1 cellular context compared by ENCODE assay signal in genomic region chr4:182576609-182577289, GRCh38.
TF ChIP-seq lines count a peak whose summit lies in the region.

No MANE protein-coding gene starts in this region.

TF ChIP-seq in IMR-90, 13 proteins besides CTCF, POLR2A, EP300 and RAD21:
- no peak for TF ChIP-seq USF2 (IDR thresholded peaks at IDR 0.05; ENCODE audit: low read depth, low read length)
- no peak for TF ChIP-seq MAFK (IDR thresholded peaks at IDR 0.05; ENCODE audit: low read depth, low read length)
- no peak for TF ChIP-seq NFE2L2 (IDR thresholded peaks at IDR 0.05; ENCODE audit: low read depth, low read length)
- TF ChIP-seq CEBPB (IDR thresholded peaks at IDR 0.05; ENCODE audit: low read depth, low read length): no peak
- no peak for TF ChIP-seq FOS (IDR thresholded peaks at IDR 0.05; ENCODE audit: low read depth, low read length)
- TF ChIP-seq MXI1 (IDR thresholded peaks at IDR 0.05; ENCODE audit: borderline replicate concordance, low read depth, low read length): no peak
- no peak for TF ChIP-seq RCOR1 (IDR thresholded peaks at IDR 0.05; ENCODE audit: insufficient replicate concordance, low read length)
- TF ChIP-seq RFX5 (IDR thresholded peaks at IDR 0.05; ENCODE audit: low read depth, low read length): no peak
- no peak for TF ChIP-seq ELK1 (IDR thresholded peaks at IDR 0.05; ENCODE audit: borderline replicate concordance, low read depth, low read length)
